18 cellular contexts compared by ENCODE assay signal in the genomic region with DNA sequence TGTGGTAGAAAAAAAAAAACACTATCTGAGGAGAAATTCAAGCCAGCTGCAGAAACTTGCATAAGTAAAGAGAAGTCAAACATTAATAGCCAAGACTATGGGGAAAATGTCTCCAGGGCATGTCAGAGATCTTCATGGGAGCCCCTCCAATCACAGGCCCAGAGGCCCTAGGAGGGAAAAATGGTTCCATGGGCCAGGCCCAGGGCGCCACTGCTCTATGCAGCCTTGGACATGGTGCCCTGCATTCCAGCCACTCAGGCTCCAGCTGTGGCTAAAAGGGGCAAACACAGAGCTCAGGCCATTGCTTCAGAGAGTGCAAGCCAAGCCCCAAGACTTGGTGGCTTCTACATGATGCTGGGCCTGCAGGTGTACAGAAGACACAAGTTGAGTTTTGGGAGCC.
DNase-seq lines count a peak whose midpoint lies in the region; ATAC-seq and TF ChIP-seq lines count a peak whose summit lies in the region.
"Had no signal": no experiment of that assay in that cellular context is flagged by ENCODE, and none has a peak within 500 bp of the region (broad histone marks: within the 10 kb centered on the region; RNA-seq: fewer than 3 reads in every experiment).

No MANE protein-coding gene starts in this region.

- ATAC-seq in activated naive CD4-positive, alpha-beta T cell treated with anti-CD3 and anti-CD28 coated beads, Interleukin-2, amount 50 U/mL, for 72 hours, result no peak
- ATAC-seq: GM23338, HCT116 had no signal

- H3K9ac ChIP-seq in endodermal cell (ENCODE audit: extremely low read depth, low read length, poor library complexity, severe bottlenecking), result no peak overlapping the region
- H3K9ac ChIP-seq in neuronal stem cell (ENCODE audit: low read depth, low read length, poor library complexity), result no peak overlapping the region
- H3K9ac ChIP-seq: BLaER1 treated with 17β-estradiol and CSF1 and Interleukin-3, amounts not matched to agents 10 nM and 100 nM had no signal

- H2BK12ac ChIP-seq in neuronal stem cell (ENCODE audit: low read length), result no peak overlapping the region

- WGBS in endodermal cell (ENCODE audit: insufficient coverage in 1 of 2, insufficient read length in 1 of 2), 2 experiments, result 90% methylated on average over 1 of the region's 1 CpG; no CpG with 5 or more reads in 1 of the 2 experiments
- WGBS in neuronal stem cell (ENCODE audit: extremely low coverage in 2 of 2, insufficient read length in 2 of 2, insufficient replicate concordance in 1 of 2), 2 donors, result no CpG with 5 or more reads among the region's 1 CpG

- H3K4me3 ChIP-seq in endodermal cell (ENCODE audit: low read length), result peak overlapping the region; percentile 29
- no peak overlapping the region for H3K4me3 ChIP-seq in neuronal stem cell (ENCODE audit: low read length in 2 of 2)
- H3K4me3 ChIP-seq in ascending aorta, result no peak overlapping the region
- H3K4me3 ChIP-seq: BLaER1 treated with 17β-estradiol and CSF1 and Interleukin-3, amounts not matched to agents 10 nM and 100 nM; GM23338 had no signal

- H3K36me3 ChIP-seq in endodermal cell (ENCODE audit: control insufficient read depth, insufficient read depth, low read length), result peaks cover 9% of the 10 kb centered on the region
- H3K36me3 ChIP-seq in neuronal stem cell (replicated peaks in 1 of 2; ENCODE audit: control insufficient read depth in 2 of 2, insufficient read depth in 2 of 2, low read length in 2 of 2), result peaks cover under 1 to 2% of the 10 kb centered on the region in 2 donors
- H3K36me3 ChIP-seq in ascending aorta, result peaks cover 0 to 13% of the 10 kb centered on the region in 2 donors
- H3K36me3 ChIP-seq: BE2C had no signal

- H2AFZ ChIP-seq in neuronal stem cell (ENCODE audit: low read length), result no peak overlapping the region
- H2AFZ ChIP-seq: GM23338 had no signal

- no peak overlapping the region for H4K8ac ChIP-seq in neuronal stem cell (ENCODE audit: low read depth, low read length)

- H3K9me3 ChIP-seq in endodermal cell (ENCODE audit: control insufficient read depth, low read length), result peaks cover 28% of the 10 kb centered on the region
- peaks cover 0 to 5% of the 10 kb centered on the region in 2 donors for H3K9me3 ChIP-seq in neuronal stem cell (replicated peaks in 1 of 2; ENCODE audit: control insufficient read depth in 2 of 2, insufficient read depth in 1 of 2, low read depth in 1 of 2, low read length in 2 of 2)
- H3K9me3 ChIP-seq in ascending aorta, result no peaks in the 10 kb centered on the region
- H3K9me3 ChIP-seq: BE2C had no signal

- no peak overlapping the region for H3K18ac ChIP-seq in neuronal stem cell (ENCODE audit: low read length)

- peaks cover 37% of the 10 kb centered on the region for H3K9me3 Mint-ChIP-seq in activated naive CD4-positive, alpha-beta T cell treated with anti-CD3 and anti-CD28 coated beads, Interleukin-2, amount 50 U/mL, for 24 hours
- peaks cover 22 to 29% of the 10 kb centered on the region in 2 donors for H3K9me3 Mint-ChIP-seq in activated naive CD4-positive, alpha-beta T cell treated with anti-CD3 and anti-CD28 coated beads, Interleukin-2, amount 50 U/mL, for 72 hours
- peaks cover 15% of the 10 kb centered on the region for H3K9me3 Mint-ChIP-seq in endodermal cell
- H3K9me3 Mint-ChIP-seq: GM23338, HFFc6 had no signal

- no peaks in the 10 kb centered on the region for H3K27me3 Mint-ChIP-seq in activated naive CD4-positive, alpha-beta T cell treated with anti-CD3 and anti-CD28 coated beads, Interleukin-2, amount 50 U/mL, for 24 hours
- no peaks in the 10 kb centered on the region for H3K27me3 Mint-ChIP-seq in endodermal cell (ENCODE audit: insufficient read depth)
- H3K27me3 Mint-ChIP-seq: CD4-positive, alpha-beta T cell; CD8-positive, alpha-beta memory T cell had no signal

- no peak overlapping the region for H2AK5ac ChIP-seq in neuronal stem cell (ENCODE audit: low read depth, low read length)

- H3K27me3 ChIP-seq in endodermal cell (ENCODE audit: control insufficient read depth, insufficient read depth, low read length, poor library complexity, severe bottlenecking) (no peaks in the 10 kb centered on the region), neuronal stem cell (ENCODE audit: control insufficient read depth in 3 of 3, insufficient read depth in 3 of 3, low read depth in 1 of 3, low read length in 3 of 3) (no peaks in the 10 kb centered on the region), ascending aorta (no peaks in the 10 kb centered on the region)
- H3K27me3 ChIP-seq: BE2C; BLaER1 treated with 17β-estradiol and CSF1 and Interleukin-3, amounts not matched to agents 10 nM and 100 nM had no signal

- H3K4me3 Mint-ChIP-seq in activated naive CD4-positive, alpha-beta T cell treated with anti-CD3 and anti-CD28 coated beads, Interleukin-2, amount 50 U/mL, for 24 hours, result peak overlapping the region; percentile 47
- no peak overlapping the region for H3K4me3 Mint-ChIP-seq in endodermal cell
- H3K4me3 Mint-ChIP-seq: CD14-positive monocyte; CD4-positive, alpha-beta T cell; CD8-positive, alpha-beta memory T cell; GM23338; H9; HFFc6 had no signal

- peaks cover 28% of the 10 kb centered on the region for H3K4me1 Mint-ChIP-seq in activated naive CD4-positive, alpha-beta T cell treated with anti-CD3 and anti-CD28 coated beads, Interleukin-2, amount 50 U/mL, for 24 hours
- no peaks in the 10 kb centered on the region for H3K4me1 Mint-ChIP-seq in endodermal cell
- H3K4me1 Mint-ChIP-seq: CD14-positive monocyte, GM23338, H9 had no signal

- H3K23ac ChIP-seq in neuronal stem cell (ENCODE audit: low read depth, low read length, poor library complexity), result no peak overlapping the region

- DNase-seq in activated naive CD4-positive, alpha-beta T cell treated with anti-CD3 and anti-CD28 coated beads, Interleukin-2, amount 50 U/mL, for 72 hours (ENCODE audit: low spot score in 2 of 2), result no peak
- no peak for DNase-seq in endodermal cell
- no peak for DNase-seq in neuronal stem cell (ENCODE audit: low spot score)
- DNase-seq in ascending aorta (ENCODE audit: low spot score in 2 of 2), result no peak
- DNase-seq in DMS79 (lab: John Stamatoyannopoulos, UW), result no peak
- DNase-seq: BE2C; CD4-positive, alpha-beta T cell; CD8-positive, alpha-beta memory T cell; DMS 273 treated with DMSO at 0.1 percent for 48 hours; DMS79 treated with DMSO at 0.1 percent for 48 hours; H9; HFFc6 had no signal

- H3K4me1 ChIP-seq in endodermal cell (ENCODE audit: control insufficient read depth, insufficient read depth, low read length) (no peaks in the 10 kb centered on the region), neuronal stem cell (ENCODE audit: control insufficient read depth in 2 of 2, insufficient read depth in 1 of 2, low read depth in 1 of 2, low read length in 2 of 2) (no peaks in the 10 kb centered on the region), ascending aorta (no peaks in the 10 kb centered on the region)
- H3K4me1 ChIP-seq: BE2C; BLaER1 treated with 17β-estradiol and CSF1 and Interleukin-3, amounts not matched to agents 10 nM and 100 nM had no signal

- H3K4me2 ChIP-seq in neuronal stem cell (ENCODE audit: insufficient read depth, low read length, poor library complexity, severe bottlenecking), result no peak overlapping the region
- H3K4me2 ChIP-seq: BLaER1 treated with 17β-estradiol and CSF1 and Interleukin-3, amounts not matched to agents 10 nM and 100 nM; GM23338 had no signal

- H2BK120ac ChIP-seq in neuronal stem cell (ENCODE audit: low read depth, low read length), result no peak overlapping the region

- no peak overlapping the region for H2BK5ac ChIP-seq in neuronal stem cell (ENCODE audit: low read length)

- no peak overlapping the region for H2BK15ac ChIP-seq in neuronal stem cell (ENCODE audit: low read length)

- H4K91ac ChIP-seq in neuronal stem cell (ENCODE audit: low read depth, low read length, poor library complexity), result no peak overlapping the region

- H3K36me3 Mint-ChIP-seq in activated naive CD4-positive, alpha-beta T cell treated with anti-CD3 and anti-CD28 coated beads, Interleukin-2, amount 50 U/mL, for 24 hours, result peaks cover 65% of the 10 kb centered on the region
- peaks cover 58 to 60% of the 10 kb centered on the region in 2 donors for H3K36me3 Mint-ChIP-seq in activated naive CD4-positive, alpha-beta T cell treated with anti-CD3 and anti-CD28 coated beads, Interleukin-2, amount 50 U/mL, for 72 hours
- H3K36me3 Mint-ChIP-seq in endodermal cell (ENCODE audit: low read depth), result peaks cover 32% of the 10 kb centered on the region

- TF ChIP-seq CTCF in endodermal cell (conservative IDR thresholded peaks at IDR 0.05) (no peak), ascending aorta (IDR thresholded peaks at IDR 0.05) (no peak)

- intact Hi-C loops in ascending aorta (cut with DNase I), result no loop called here

- H3K79me1 ChIP-seq in neuronal stem cell (ENCODE audit: low read depth, low read length), result no peaks in the 10 kb centered on the region

- H3K14ac ChIP-seq in neuronal stem cell (ENCODE audit: low read length), result peak overlapping the region; percentile 94

- H3K27ac Mint-ChIP-seq in activated naive CD4-positive, alpha-beta T cell treated with anti-CD3 and anti-CD28 coated beads, Interleukin-2, amount 50 U/mL, for 24 hours, result no peak overlapping the region
- H3K27ac Mint-ChIP-seq in activated naive CD4-positive, alpha-beta T cell treated with anti-CD3 and anti-CD28 coated beads, Interleukin-2, amount 50 U/mL, for 72 hours, result no peak overlapping the region
- no peak overlapping the region for H3K27ac Mint-ChIP-seq in endodermal cell
- H3K27ac Mint-ChIP-seq: CD14-positive monocyte; CD4-positive, alpha-beta T cell; GM23338; HFFc6 had no signal

- no peak overlapping the region for H3K4ac ChIP-seq in neuronal stem cell (ENCODE audit: low read length)

- H3K27ac ChIP-seq in endodermal cell (ENCODE audit: low read depth, low read length) (no peak overlapping the region), neuronal stem cell (replicated peaks; ENCODE audit: low read length) (no peak overlapping the region), ascending aorta (no peak overlapping the region)
- H3K27ac ChIP-seq: 22Rv1; BLaER1 treated with 17β-estradiol and CSF1 and Interleukin-3, amounts not matched to agents 10 nM and 100 nM had no signal
